8 cellular contexts compared by ENCODE assay signal in genomic region chr5:178483620-178484019, GRCh38.
DNase-seq lines count a peak whose midpoint lies in the region; ATAC-seq and TF ChIP-seq lines count a peak whose summit lies in the region.

No MANE protein-coding gene starts in this region.

- ATAC-seq in activated T-cell treated with anti-CD3 and anti-CD28 coated beads, Interleukin-2, amount 50 U/mL, for 4 hours, result peak; percentile 70 to 73
- ATAC-seq in memory B cell (ENCODE audit: low read depth) (peak; percentile 85), GM19395 (IDR thresholded peaks at IDR 0.05; ENCODE audit: unreplicated experiment) (no peak), GM21717 (IDR thresholded peaks at IDR 0.05; ENCODE audit: unreplicated experiment) (no peak)

- no peaks in the 10 kb centered on the region for H3K36me3 Mint-ChIP-seq in activated T-cell treated with anti-CD3 and anti-CD28 coated beads, Interleukin-2, amount 50 U/mL, for 4 hours (ENCODE audit: insufficient read depth)
- H3K36me3 Mint-ChIP-seq in memory B cell (no peaks in the 10 kb centered on the region), Calu3 (ENCODE audit: insufficient read depth, unreplicated experiment) (no peaks in the 10 kb centered on the region)

- H3K27me3 Mint-ChIP-seq in activated T-cell treated with anti-CD3 and anti-CD28 coated beads, Interleukin-2, amount 50 U/mL, for 4 hours (ENCODE audit: low read depth), result peaks cover 12% of the 10 kb centered on the region
- peaks cover 10% of the 10 kb centered on the region for H3K27me3 Mint-ChIP-seq in memory B cell
- H3K27me3 Mint-ChIP-seq in Calu3 (ENCODE audit: unreplicated experiment), result no peaks in the 10 kb centered on the region

- TF ChIP-seq CTCF in Calu3 (IDR thresholded peaks at IDR 0.05; ENCODE audit: unreplicated experiment), result no peak

- H3K9me3 Mint-ChIP-seq in activated T-cell treated with anti-CD3 and anti-CD28 coated beads, Interleukin-2, amount 50 U/mL, for 4 hours, result no peaks in the 10 kb centered on the region
- H3K9me3 Mint-ChIP-seq in memory B cell (no peaks in the 10 kb centered on the region), Calu3 (ENCODE audit: low read depth, unreplicated experiment) (no peaks in the 10 kb centered on the region)

- peaks cover 2% of the 10 kb centered on the region for H3K4me1 Mint-ChIP-seq in activated T-cell treated with anti-CD3 and anti-CD28 coated beads, Interleukin-2, amount 50 U/mL, for 4 hours (ENCODE audit: low read depth)
- no peaks in the 10 kb centered on the region for H3K4me1 Mint-ChIP-seq in memory B cell
- no peaks in the 10 kb centered on the region for H3K4me1 Mint-ChIP-seq in Calu3 (ENCODE audit: low read depth, unreplicated experiment)

- peak; percentile 61 for DNase-seq in RPMI8226
- peak; percentile 45 for DNase-seq in activated T-cell treated with anti-CD3 and anti-CD28 coated beads, Interleukin-2, amount 50 U/mL, for 4 hours
- peak in 1 of 2 donors; percentile 5 for DNase-seq in memory B cell (ENCODE audit: low spot score in 2 of 2)
- DNase-seq in stimulated activated naive CD4-positive, alpha-beta T cell (lab: John Stamatoyannopoulos, UW), result peak; percentile 15 to 80 (median 65)
- no peak for DNase-seq in Calu3
- DNase-seq in GM03348 (ENCODE audit: low spot score), result no peak

- BruUV-seq in Calu3 (replicated peaks; lab: Mats Ljungman, UMichigan), result no TSS peak

- CTCF ChIA-PET in Calu3 (lab: Charles Lee), result no interaction called here

- intact Hi-C loops in Calu3 (cut with micrococcal nuclease; ENCODE audit: unreplicated experiment), result no loop called here

- H3K27ac Mint-ChIP-seq in memory B cell (no peak overlapping the region), Calu3 (ENCODE audit: unreplicated experiment) (no peak overlapping the region)

- H3K4me3 Mint-ChIP-seq in activated T-cell treated with anti-CD3 and anti-CD28 coated beads, Interleukin-2, amount 50 U/mL, for 4 hours, result peak overlapping the region; percentile 64
- H3K4me3 Mint-ChIP-seq in memory B cell (peak overlapping the region; percentile 28), Calu3 (ENCODE audit: low read depth, unreplicated experiment) (no peak overlapping the region)

Comparison
In these comparisons a context has a peak if more than half of its experiments do, and no peak if none do; other contexts are left out.
1. DNase-seq: peak in RPMI8226 (single experiment), activated T-cell treated with anti-CD3 and anti-CD28 coated beads, Interleukin-2, amount 50 U/mL, for 4 hours (single experiment) and stimulated activated naive CD4-positive, alpha-beta T cell (6 of 6); none in Calu3 (single experiment) and GM03348 (single experiment).
2. ATAC-seq: peak in activated T-cell treated with anti-CD3 and anti-CD28 coated beads, Interleukin-2, amount 50 U/mL, for 4 hours (2 of 2) and memory B cell (single experiment); none in GM19395 (single experiment) and GM21717 (single experiment).